23 cellular contexts compared by ENCODE assay signal in genomic region chr18:51448949-51449348, GRCh38.
"Had no signal": no experiment of that assay in that cellular context is flagged by ENCODE, and none has a peak within 500 bp of the region (broad histone marks: within the 10 kb centered on the region; RNA-seq: fewer than 3 reads in every experiment).

No MANE protein-coding gene starts in this region.

- H3K27me3 ChIP-seq: adrenal gland, ascending aorta, brain microvascular endothelial cell, tibial artery had no signal

- H3K9me3 ChIP-seq: adrenal gland, ascending aorta, esophagus squamous epithelium, gastroesophageal sphincter, sigmoid colon, tibial artery had no signal

- DNase-seq: activated CD4-positive, alpha-beta T cell treated with anti-CD3 and anti-CD28 coated beads, Interleukin-2, amount 50 U/mL, for 4 hours; activated CD8-positive, alpha-beta memory T cell treated with anti-CD3 and anti-CD28 coated beads for 24 hours; activated CD8-positive, alpha-beta memory T cell treated with anti-CD3 and anti-CD28 coated beads, Interleukin-2, amount 50 U/mL, for 4 hours; activated T-cell treated with anti-CD3 and anti-CD28 coated beads, Interleukin-2, amount 50 U/mL, for 24 hours; adrenal gland; brain microvascular endothelial cell; cortex of kidney; endodermal cell; esophagus squamous epithelium; head of caudate nucleus; left colon; naive thymus-derived CD8-positive, alpha-beta T cell; sigmoid colon; stimulated activated CD4-positive, alpha-beta T cell treated with anti-CD3 and anti-CD28 coated beads, Interleukin-2, amount 100 ng/mL, for 48 hours; stimulated activated CD8-positive, alpha-beta memory T cell treated with anti-CD3 and anti-CD28 coated beads, Interleukin-4, amount 100 ng/mL, for 48 hours; stimulated activated naive CD8-positive, alpha-beta T cell treated with anti-CD3 and anti-CD28 coated beads, Interleukin-15, Interleukin-2, amounts not matched to agents 100 U/mL and 50 U/mL, for 24 hours; T-helper 1 cell; T-helper 9 cell; tibial artery had no signal

- ATAC-seq: activated T-helper 17 cell treated with anti-CD3 and anti-CD28 coated beads, Interleukin-2, amount 50 U/mL, for 72 hours; gastroesophageal sphincter; left colon; naive thymus-derived CD8-positive, alpha-beta T cell; stimulated activated naive CD8-positive, alpha-beta T cell treated with anti-CD3 and anti-CD28 coated beads, Interleukin-15, Interleukin-2, amounts not matched to agents 100 U/mL and 50 U/mL, for 24 hours; WTC11 had no signal

- H3K27ac ChIP-seq: adrenal gland, ascending aorta, brain microvascular endothelial cell, esophagus squamous epithelium, gastroesophageal sphincter, sigmoid colon, tibial artery had no signal

- H3K4me1 ChIP-seq: ascending aorta, esophagus squamous epithelium, gastroesophageal sphincter, sigmoid colon, tibial artery had no signal

- H3K4me3 ChIP-seq: adrenal gland, ascending aorta, esophagus squamous epithelium, gastroesophageal sphincter, sigmoid colon, tibial artery had no signal

- H3K36me3 ChIP-seq: adrenal gland, ascending aorta, brain microvascular endothelial cell, esophagus squamous epithelium, gastroesophageal sphincter, sigmoid colon, tibial artery had no signal
